Comparison of ENCODE assay signal across 8 cellular contexts in genomic region chr6:1554241-1554880, GRCh38. TPM values are rescaled to one million over a fixed set of nuclear protein-coding genes. Genes with fewer than 3 reads are reported as not detected.
DNase-seq lines count a peak whose midpoint lies in the region; ATAC-seq and TF ChIP-seq lines count a peak whose summit lies in the region.

No MANE protein-coding gene starts in this region.

- 50% methylated on average over 18 of the region's 20 CpGs for WGBS in right lobe of liver (ENCODE audit: insufficient coverage, low coverage, low lambda C conversion rate, missing lambda C conversion rate)

- H3K4me1 ChIP-seq in right lobe of liver = peaks cover 0 to 5% (median 0%) of the 10 kb centered on the region in 4 donors

- intact Hi-C loops in right lobe of liver (cut with DNase I) = no loop called here

- H3K4me3 ChIP-seq in right lobe of liver = peak overlapping the region; percentile 48 to 69 (median 58)

- no peaks in the 10 kb centered on the region for H3K36me3 ChIP-seq in right lobe of liver

- no peaks in the 10 kb centered on the region for H3K27me3 ChIP-seq in right lobe of liver

- no peak for TF ChIP-seq CTCF in right lobe of liver (IDR thresholded peaks at IDR 0.05)

- H3K9me3 ChIP-seq in right lobe of liver = no peaks in the 10 kb centered on the region

- H3K27ac ChIP-seq in angular gyrus (ENCODE audit: low read depth, low read length) (peak overlapping the region; percentile 64), right lobe of liver (peak overlapping the region in 2 of 3 donors; percentile 47 to 54)

- ATAC-seq in HG02642 (IDR thresholded peaks at IDR 0.05; ENCODE audit: poor library complexity, unreplicated experiment) (peak; percentile 56), right lobe of liver (peak in 3 of 4 donors; percentile 3 to 21 (median 11)), GM19397 (IDR thresholded peaks at IDR 0.05; ENCODE audit: unreplicated experiment) (no peak), HG03571 (IDR thresholded peaks at IDR 0.05; ENCODE audit: unreplicated experiment) (no peak)

- no peak for TF ChIP-seq POLR2A in right lobe of liver (IDR thresholded peaks at IDR 0.05)

- peak; percentile 31 for DNase-seq in AG08395 (ENCODE audit: low spot score)
- DNase-seq in right lobe of liver = no peak
- DNase-seq in NCI-H526 treated with DMSO at 0.1 percent for 48 hours (lab: John Stamatoyannopoulos, UW) = no peak
- DNase-seq in superior temporal gyrus (ENCODE audit: extremely low spot score) = no peak

RNA-seq across cellular contexts. Expression of gene FOXC1, which starts 55.4 kb away (rescaled TPM):
- under 1 TPM; 0.24 to 0.87 (median 0.50) TPM for total RNA-seq in right lobe of liver

Comparison
In these comparisons a context has a peak if more than half of its experiments do, and no peak if none do; other contexts are left out.
1. ATAC-seq: peak in HG02642 (single experiment) and right lobe of liver (3 of 4); none in GM19397 (single experiment) and HG03571 (single experiment).